Comparison of ENCODE assay signal across 15 cellular contexts in the genomic region with DNA sequence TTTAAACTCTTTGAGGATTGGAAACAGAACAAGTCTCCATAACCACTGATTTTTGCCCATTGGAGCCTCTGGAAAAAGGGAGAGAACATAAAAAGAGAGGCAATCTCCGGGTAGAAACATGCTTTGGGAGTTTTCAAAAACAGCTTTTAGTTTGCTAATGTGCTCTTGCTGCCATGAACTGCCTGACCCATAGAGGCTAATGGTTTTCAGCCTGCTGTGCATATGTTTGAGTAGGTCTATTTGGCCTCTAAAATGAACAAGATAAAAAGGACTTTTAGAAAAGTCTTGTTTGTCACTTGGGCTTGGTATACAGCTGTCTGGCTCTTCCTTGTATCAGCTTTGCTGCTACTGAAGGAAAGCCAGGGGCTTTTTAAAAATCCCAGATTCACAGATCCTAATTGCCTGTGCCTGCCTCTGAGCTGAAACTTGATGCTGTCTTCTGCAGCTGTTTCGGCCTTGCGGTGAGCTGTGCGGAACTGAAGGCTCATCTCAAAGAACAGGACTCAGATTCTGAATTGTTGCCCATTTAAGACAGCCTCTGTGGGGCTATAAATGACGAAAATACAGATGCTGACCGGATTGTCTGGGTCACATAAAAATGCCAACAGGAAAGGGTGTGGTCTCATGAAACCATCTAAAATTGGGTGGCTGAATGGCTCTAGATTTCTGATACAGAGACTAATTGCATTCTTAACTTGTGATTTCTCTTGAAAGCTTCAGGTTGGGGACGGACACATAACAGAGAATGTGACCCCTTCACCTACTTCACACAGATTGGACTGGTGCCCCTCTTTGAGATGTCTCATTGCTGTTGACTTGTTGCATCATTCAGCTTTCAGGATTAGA.
A peak's percentile ranks its signal among the peaks of the same experiment; 100 is the strongest.
DNase-seq lines count a peak whose midpoint lies in the region; ATAC-seq, FAIRE-seq and TF ChIP-seq lines count a peak whose summit lies in the region.
"Had no signal": no experiment of that assay in that cellular context is flagged by ENCODE, and none has a peak within 500 bp of the region (broad histone marks: within the 10 kb centered on the region; RNA-seq: fewer than 3 reads in every experiment).

No MANE protein-coding gene starts in this region.

- ATAC-seq in stimulated activated memory B cell treated with anti-CD40 and anti-IgM and Interleukin-4, amounts not matched to agents 10 μg/mL and 1 μg/mL and 100 μg/mL, for 72 hours = peak; percentile 31
- ATAC-seq in GM21737 (IDR thresholded peaks at IDR 0.05; ENCODE audit: unreplicated experiment) = no peak
- ATAC-seq: A549; naive thymus-derived CD4-positive, alpha-beta T cell; T-cell had no signal

- no peaks in the 10 kb centered on the region for H3K27me3 Mint-ChIP-seq in stimulated activated memory B cell treated with anti-CD40 and anti-IgM and Interleukin-4, amounts not matched to agents 10 μg/mL and 1 μg/mL and 100 μg/mL, for 72 hours
- H3K27me3 Mint-ChIP-seq: central memory CD8-positive, alpha-beta T cell; naive thymus-derived CD4-positive, alpha-beta T cell had no signal

- H3K36me3 Mint-ChIP-seq in stimulated activated memory B cell treated with anti-CD40 and anti-IgM and Interleukin-4, amounts not matched to agents 10 μg/mL and 1 μg/mL and 100 μg/mL, for 72 hours = no peaks in the 10 kb centered on the region
- H3K36me3 Mint-ChIP-seq: naive thymus-derived CD4-positive, alpha-beta T cell; T-cell had no signal

- no peaks in the 10 kb centered on the region for H3K9me3 Mint-ChIP-seq in stimulated activated memory B cell treated with anti-CD40 and anti-IgM and Interleukin-4, amounts not matched to agents 10 μg/mL and 1 μg/mL and 100 μg/mL, for 72 hours
- H3K9me3 Mint-ChIP-seq: central memory CD8-positive, alpha-beta T cell; naive thymus-derived CD4-positive, alpha-beta T cell; T-cell had no signal

- H3K4me3 ChIP-seq in fibroblast of pulmonary artery (replicated peaks; ENCODE audit: low read depth, low read length) = no peak overlapping the region
- H3K4me3 ChIP-seq: A549, thoracic aorta had no signal

- DNase-seq in NCI-H748 (lab: John Stamatoyannopoulos, UW; ENCODE audit: unreplicated experiment) = peak; percentile 7
- DNase-seq in NCI-H748 treated with DMSO at 0.1 percent for 48 hours (lab: John Stamatoyannopoulos, UW) = no peak
- peak; percentile 62 for DNase-seq in RPMI8226
- peak; percentile 38 for DNase-seq in fibroblast of pulmonary artery (ENCODE audit: low read depth)
- no peak for DNase-seq in RCC 7860 (ENCODE audit: low spot score)
- no peak for DNase-seq in activated CD4-positive, alpha-beta T cell treated with anti-CD3 and anti-CD28 coated beads, Interleukin-2, amount 50 U/mL, for 48 hours
- DNase-seq: naive thymus-derived CD4-positive, alpha-beta T cell; NCI-H2081; stimulated activated CD4-positive, alpha-beta T cell treated with anti-CD3 and anti-CD28 coated beads, Interleukin-4, amount 100 ng/mL, for 1 hour; T-cell had no signal

- no peak overlapping the region for H3K4me3 Mint-ChIP-seq in stimulated activated memory B cell treated with anti-CD40 and anti-IgM and Interleukin-4, amounts not matched to agents 10 μg/mL and 1 μg/mL and 100 μg/mL, for 72 hours
- H3K4me3 Mint-ChIP-seq: central memory CD8-positive, alpha-beta T cell; naive thymus-derived CD4-positive, alpha-beta T cell; T-cell had no signal

- TF ChIP-seq CTCF in fibroblast of pulmonary artery (IDR thresholded peaks at IDR 0.05; ENCODE audit: low read length, missing control alignments) = no peak

- H3K27ac Mint-ChIP-seq in stimulated activated memory B cell treated with anti-CD40 and anti-IgM and Interleukin-4, amounts not matched to agents 10 μg/mL and 1 μg/mL and 100 μg/mL, for 72 hours = no peak overlapping the region
- H3K27ac Mint-ChIP-seq: naive thymus-derived CD4-positive, alpha-beta T cell; T-cell had no signal

- no peaks in the 10 kb centered on the region for H3K4me1 Mint-ChIP-seq in stimulated activated memory B cell treated with anti-CD40 and anti-IgM and Interleukin-4, amounts not matched to agents 10 μg/mL and 1 μg/mL and 100 μg/mL, for 72 hours
- H3K4me1 Mint-ChIP-seq: central memory CD8-positive, alpha-beta T cell had no signal

- no peak for FAIRE-seq in RCC 7860 (lab: Jason Lieb, UNC)
- FAIRE-seq: A549 had no signal

Comparison
In these comparisons a context has a peak if more than half of its experiments do, and no peak if none do; other contexts are left out.
1. DNase-seq: peak in NCI-H748 (single experiment), RPMI8226 (single experiment) and fibroblast of pulmonary artery (single experiment); none in NCI-H748 treated with DMSO at 0.1 percent for 48 hours (single experiment), RCC 7860 (single experiment) and activated CD4-positive, alpha-beta T cell treated with anti-CD3 and anti-CD28 coated beads, Interleukin-2, amount 50 U/mL, for 48 hours (0 of 2).